12 cellular contexts compared by ENCODE assay signal in genomic region chr10:14023612-14024348, GRCh38.
DNase-seq lines count a peak whose midpoint lies in the region; TF ChIP-seq lines count a peak whose summit lies in the region.
"Had no signal": no experiment of that assay in that cellular context is flagged by ENCODE, and none has a peak within 500 bp of the region (broad histone marks: within the 10 kb centered on the region; RNA-seq: fewer than 3 reads in every experiment).

No MANE protein-coding gene starts in this region.

- no peaks in the 10 kb centered on the region for H3K36me3 Mint-ChIP-seq in dendritic cell treated with granulocyte-macrophage colony-stimulating factor and Interleukin-4, amounts not matched to agents 40 ng/mL and 50 ng/mL, for 4 days (ENCODE audit: low read depth)
- H3K36me3 Mint-ChIP-seq in nephron (ENCODE audit: low read depth), result peaks cover 8% of the 10 kb centered on the region

- peak; percentile 45 for DNase-seq in LHCN-M2 (ENCODE audit: low read depth)
- no peak for DNase-seq in NCI-H345 (lab: John Stamatoyannopoulos, UW)
- no peak for DNase-seq in WERI-Rb-1
- DNase-seq in mesenteric fat pad (ENCODE audit: low spot score), result no peak
- no peak for DNase-seq in NCI-H1417 treated with DMSO at 0.1 percent for 48 hours (lab: John Stamatoyannopoulos, UW)
- DNase-seq: activated CD8-positive, alpha-beta memory T cell treated with anti-CD3 and anti-CD28 coated beads for 24 hours; DMS79 treated with DMSO at 0.1 percent for 48 hours; NCI-H524 had no signal

- peaks cover 25% of the 10 kb centered on the region for H3K4me1 Mint-ChIP-seq in dendritic cell treated with granulocyte-macrophage colony-stimulating factor and Interleukin-4, amounts not matched to agents 40 ng/mL and 50 ng/mL, for 4 days (ENCODE audit: low read depth)
- peaks cover 62% of the 10 kb centered on the region for H3K4me1 Mint-ChIP-seq in nephron

- H3K4me3 Mint-ChIP-seq in dendritic cell treated with granulocyte-macrophage colony-stimulating factor and Interleukin-4, amounts not matched to agents 40 ng/mL and 50 ng/mL, for 4 days, result no peak overlapping the region
- peak overlapping the region in 2 of 3 experiments; percentile 0 to 6 for H3K4me3 Mint-ChIP-seq in nephron
- H3K4me3 Mint-ChIP-seq: activated naive CD4-positive, alpha-beta T cell treated with anti-CD3 and anti-CD28 coated beads, Interleukin-2, amount 50 U/mL, for 24 hours had no signal

- H3K9me3 Mint-ChIP-seq in dendritic cell treated with granulocyte-macrophage colony-stimulating factor and Interleukin-4, amounts not matched to agents 40 ng/mL and 50 ng/mL, for 4 days, result peaks cover 7% of the 10 kb centered on the region
- peaks cover 6% of the 10 kb centered on the region for H3K9me3 Mint-ChIP-seq in nephron

- no peak overlapping the region for H3K27ac ChIP-seq in BLaER1
- no peak overlapping the region for H3K27ac ChIP-seq in WERI-Rb-1

- intact Hi-C loops in dendritic cell treated with granulocyte-macrophage colony-stimulating factor and Interleukin-4, amounts not matched to agents 40 ng/mL and 50 ng/mL, for 4 days (cut with micrococcal nuclease), result no loop called here

- no peaks in the 10 kb centered on the region for H4K20me1 ChIP-seq in BLaER1

- H3K4me3 ChIP-seq in BLaER1 (no peak overlapping the region), WERI-Rb-1 (ENCODE audit: low read depth, low read length) (no peak overlapping the region)

- H3K9me3 ChIP-seq in BLaER1 (peaks cover 13% of the 10 kb centered on the region), WERI-Rb-1 (ENCODE audit: severe bottlenecking) (no peaks in the 10 kb centered on the region)

- TF ChIP-seq CTCF in nephron (IDR thresholded peaks at IDR 0.05; ENCODE audit: unreplicated experiment in 3 of 3) (no peak), WERI-Rb-1 (IDR thresholded peaks at IDR 0.05; ENCODE audit: low read depth, low read length) (no peak)

- peaks cover 35% of the 10 kb centered on the region for H3K27me3 Mint-ChIP-seq in dendritic cell treated with granulocyte-macrophage colony-stimulating factor and Interleukin-4, amounts not matched to agents 40 ng/mL and 50 ng/mL, for 4 days
- no peaks in the 10 kb centered on the region for H3K27me3 Mint-ChIP-seq in nephron (ENCODE audit: low read depth)
- H3K27me3 Mint-ChIP-seq: activated naive CD4-positive, alpha-beta T cell treated with anti-CD3 and anti-CD28 coated beads, Interleukin-2, amount 50 U/mL, for 24 hours had no signal

- H3K4me2 ChIP-seq in BLaER1, result 0 out of 2 replicates have a peak overlapping the region, but pooled peaks have one; percentile 21

- H3K4me1 ChIP-seq in BLaER1, result peaks cover 19% of the 10 kb centered on the region

- H3K36me3 ChIP-seq in BLaER1 (no peaks in the 10 kb centered on the region), WERI-Rb-1 (no peaks in the 10 kb centered on the region)

- H3K9ac ChIP-seq in BLaER1, result no peak overlapping the region

- H3K27me3 ChIP-seq in BLaER1 (no peaks in the 10 kb centered on the region), WERI-Rb-1 (ENCODE audit: insufficient read depth, low read depth, severe bottlenecking) (no peaks in the 10 kb centered on the region)

- H3K27ac Mint-ChIP-seq in dendritic cell treated with granulocyte-macrophage colony-stimulating factor and Interleukin-4, amounts not matched to agents 40 ng/mL and 50 ng/mL, for 4 days, result peak overlapping the region; percentile 67
- H3K27ac Mint-ChIP-seq in nephron, result peak overlapping the region; percentile 46 to 82 (median 56)
- H3K27ac Mint-ChIP-seq: activated naive CD4-positive, alpha-beta T cell treated with anti-CD3 and anti-CD28 coated beads, Interleukin-2, amount 50 U/mL, for 24 hours had no signal
